Comparison of ENCODE assay signal across 2 cellular contexts in the genomic region with DNA sequence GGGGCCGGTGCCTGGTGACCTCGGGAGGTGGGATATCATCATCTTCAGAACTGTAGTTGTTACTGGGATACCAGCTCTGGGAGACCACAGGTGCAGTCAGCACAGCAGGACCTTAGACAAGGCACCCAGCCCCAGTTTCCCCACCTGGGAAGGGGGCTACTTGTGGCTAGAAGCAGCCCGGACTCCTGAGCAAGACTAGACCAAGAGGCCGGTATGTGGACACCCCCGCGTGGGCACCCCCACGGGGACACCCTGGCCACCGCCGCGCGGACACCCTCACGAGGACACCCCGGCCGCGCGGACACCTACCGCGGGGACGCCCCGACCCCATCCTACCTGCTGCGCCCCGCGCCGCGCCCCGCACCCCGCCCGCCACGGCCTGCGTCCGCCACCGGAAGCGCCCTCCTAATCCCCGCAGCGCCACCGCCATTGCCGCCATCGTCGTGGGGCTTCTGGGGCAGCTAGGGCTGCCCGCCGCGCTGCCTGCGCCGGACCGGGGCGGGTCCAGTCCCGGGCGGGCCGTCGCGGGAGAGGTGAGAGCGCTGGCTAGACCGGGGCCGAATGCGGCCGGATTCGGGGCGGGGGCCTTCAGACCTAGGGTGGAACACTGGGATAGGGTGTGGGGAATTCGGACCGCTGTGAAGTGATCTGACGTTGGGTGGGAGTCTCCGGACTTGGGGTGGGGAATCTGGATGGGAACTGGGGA.
TF ChIP-seq lines count a peak whose summit lies in the region.

A gene (plus strand): TSS at position 408 of the 706 bp plus-strand sequence. CDS start 20,755 bp downstream, outside the sequence.
A gene (minus strand): TSS at position 454 of the 706 bp plus-strand sequence. CDS start 15 bp downstream, at position 439.

TF ChIP-seq in PFSK-1, 5 proteins besides CTCF, POLR2A, EP300 and RAD21 (continued from another document):
- peak; percentile 85; the same call in 1 of the 2 replicates for TF ChIP-seq TAF1 (IDR thresholded peaks at IDR 0.05; ENCODE audit: borderline replicate concordance, insufficient read depth, low read length)
- peak; percentile 9; the same call in 1 of the 2 replicates for TF ChIP-seq SIN3A (IDR thresholded peaks at IDR 0.05; ENCODE audit: borderline replicate concordance, insufficient read depth, low read length)
- peak; percentile 72 for TF ChIP-seq POLR2AphosphoS5 (IDR thresholded peaks at IDR 0.05; ENCODE audit: low read depth, low read length)
- peak; percentile 74 for TF ChIP-seq FOXP2 (optimal IDR thresholded peaks at IDR 0.05; ENCODE audit: borderline replicate concordance, extremely low read depth, extremely low read length, insufficient read depth)

TF ChIP-seq in neural cell, 6 proteins besides CTCF, POLR2A, EP300 and RAD21 (continued from another document):
- TF ChIP-seq, protein P1, sequence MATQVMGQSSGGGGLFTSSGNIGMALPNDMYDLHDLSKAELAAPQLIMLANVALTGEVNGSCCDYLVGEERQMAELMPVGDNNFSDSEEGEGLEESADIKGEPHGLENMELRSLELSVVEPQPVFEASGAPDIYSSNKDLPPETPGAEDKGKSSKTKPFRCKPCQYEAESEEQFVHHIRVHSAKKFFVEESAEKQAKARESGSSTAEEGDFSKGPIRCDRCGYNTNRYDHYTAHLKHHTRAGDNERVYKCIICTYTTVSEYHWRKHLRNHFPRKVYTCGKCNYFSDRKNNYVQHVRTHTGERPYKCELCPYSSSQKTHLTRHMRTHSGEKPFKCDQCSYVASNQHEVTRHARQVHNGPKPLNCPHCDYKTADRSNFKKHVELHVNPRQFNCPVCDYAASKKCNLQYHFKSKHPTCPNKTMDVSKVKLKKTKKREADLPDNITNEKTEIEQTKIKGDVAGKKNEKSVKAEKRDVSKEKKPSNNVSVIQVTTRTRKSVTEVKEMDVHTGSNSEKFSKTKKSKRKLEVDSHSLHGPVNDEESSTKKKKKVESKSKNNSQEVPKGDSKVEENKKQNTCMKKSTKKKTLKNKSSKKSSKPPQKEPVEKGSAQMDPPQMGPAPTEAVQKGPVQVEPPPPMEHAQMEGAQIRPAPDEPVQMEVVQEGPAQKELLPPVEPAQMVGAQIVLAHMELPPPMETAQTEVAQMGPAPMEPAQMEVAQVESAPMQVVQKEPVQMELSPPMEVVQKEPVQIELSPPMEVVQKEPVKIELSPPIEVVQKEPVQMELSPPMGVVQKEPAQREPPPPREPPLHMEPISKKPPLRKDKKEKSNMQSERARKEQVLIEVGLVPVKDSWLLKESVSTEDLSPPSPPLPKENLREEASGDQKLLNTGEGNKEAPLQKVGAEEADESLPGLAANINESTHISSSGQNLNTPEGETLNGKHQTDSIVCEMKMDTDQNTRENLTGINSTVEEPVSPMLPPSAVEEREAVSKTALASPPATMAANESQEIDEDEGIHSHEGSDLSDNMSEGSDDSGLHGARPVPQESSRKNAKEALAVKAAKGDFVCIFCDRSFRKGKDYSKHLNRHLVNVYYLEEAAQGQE (IDR thresholded peaks at IDR 0.05; ENCODE audit: borderline replicate concordance), result no peak
- TF ChIP-seq EZH2 (IDR thresholded peaks at IDR 0.05; ENCODE audit: borderline replicate concordance, insufficient read depth, low read length, poor library complexity, severe bottlenecking), result no peak
- TF ChIP-seq TAF1 (IDR thresholded peaks at IDR 0.05; ENCODE audit: low read depth), result no peak
- no peak for TF ChIP-seq POLR2AphosphoS5 (IDR thresholded peaks at IDR 0.05)
